ENCODE assay signal across 8 cellular contexts in the genomic region with DNA sequence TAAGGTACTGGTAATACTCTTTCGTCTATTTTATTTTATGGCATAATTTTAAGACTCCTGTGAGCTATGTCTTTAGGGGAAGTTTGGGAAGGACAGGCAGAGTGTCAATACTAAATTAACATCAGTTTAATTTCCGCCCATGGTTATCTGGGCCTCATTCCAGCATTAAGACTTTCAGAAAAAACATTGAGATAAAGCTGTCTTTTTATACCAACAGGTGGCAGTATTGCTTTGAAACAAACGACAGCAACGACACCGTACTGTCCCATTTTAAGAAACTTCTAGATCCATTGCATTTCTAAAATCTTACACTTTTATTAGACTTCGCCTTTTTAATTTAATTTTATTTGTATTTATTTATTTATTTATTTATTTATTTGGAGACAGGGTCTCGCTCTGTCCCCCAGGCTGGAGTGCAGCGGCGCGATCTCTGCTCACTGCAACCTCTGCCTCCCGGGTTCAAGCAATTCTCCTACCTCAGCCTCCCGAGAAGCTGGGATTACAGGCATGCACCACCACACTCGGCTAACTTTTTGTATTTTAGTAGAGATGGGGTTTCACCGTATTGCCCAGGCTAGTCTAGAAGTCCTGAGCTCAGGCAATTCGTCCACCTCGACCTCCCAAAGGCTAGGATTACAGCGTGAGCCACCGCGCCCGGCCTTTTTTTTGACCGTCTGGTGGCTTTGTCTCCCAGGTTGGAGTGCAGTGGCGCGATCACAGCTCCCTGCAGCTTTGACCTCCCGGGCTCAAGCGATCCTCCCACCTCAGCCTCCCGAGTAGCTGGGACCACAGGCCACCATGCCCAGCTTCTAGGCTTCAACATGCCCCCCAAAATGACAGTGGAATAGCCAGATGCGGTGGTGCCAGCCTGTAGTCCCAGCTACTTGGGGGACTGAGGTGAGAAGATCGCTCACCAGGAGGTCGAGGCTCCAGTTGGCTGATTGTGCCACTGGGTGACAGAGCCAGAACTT.
DNase-seq lines count a peak whose midpoint lies in the region; ATAC-seq and TF ChIP-seq lines count a peak whose summit lies in the region.

No MANE protein-coding gene starts in this region.

- in situ Hi-C loops in Panc1 (cut with HindIII; ENCODE audit: low pct_unique_long_range_greater_than_20kb, low sequenced_read_pairs): no loop called here

- H3K27ac ChIP-seq in 22Rv1 (no peak overlapping the region), KMS-11 (no peak overlapping the region), Panc1 (ENCODE audit: low read length) (no peak overlapping the region; the same call in 1 of the 2 replicates), mesenchymal stem cell (ENCODE audit: low read length, poor library complexity, severe bottlenecking) (no peak overlapping the region)

- TF ChIP-seq CTCF in 22Rv1 (IDR thresholded peaks at IDR 0.05) (peak; percentile 88), KMS-11 (conservative IDR thresholded peaks at IDR 0.05; ENCODE audit: low read depth, low read length) (peak; percentile 76), Panc1 (IDR thresholded peaks at IDR 0.05) (peak; percentile 77)

- H3K9me3 Mint-ChIP-seq in activated CD4-positive, alpha-beta memory T cell treated with anti-CD3 and anti-CD28 coated beads for 36 hours: peaks cover 2% of the 10 kb centered on the region

- H3K4me3 ChIP-seq in KMS-11 (IDR thresholded peaks at IDR 0.05; ENCODE audit: insufficient read depth, low read depth, low read length) (no peak overlapping the region), Panc1 (ENCODE audit: low read depth in 2 of 2, low read length in 2 of 2) (peak overlapping the region in 1 of 2 experiments; percentile 44; a peak in 2 of 4 replicates), mesenchymal stem cell (ENCODE audit: insufficient read depth in 1 of 2, low read depth in 1 of 2, low read length in 2 of 2) (peak overlapping the region in 1 of 2 experiments; percentile 50)

- H3K23ac ChIP-seq in mesenchymal stem cell (ENCODE audit: low read length in 2 of 2): no peak overlapping the region

- DNase-seq in GDM1 (lab: John Stamatoyannopoulos, UW): peak; percentile 51
- DNase-seq in Panc1 (ENCODE audit: low read depth, low spot score): peak; percentile 50
- DNase-seq in dermis microvascular lymphatic vessel endothelial cell (ENCODE audit: low read depth in 2 of 2): peak; percentile 58 to 72
- DNase-seq in mesenchymal stem cell: peak; percentile 68
- no peak for DNase-seq in T-helper 9 cell
- no peak for DNase-seq in activated CD4-positive, alpha-beta memory T cell treated with anti-CD3 and anti-CD28 coated beads for 36 hours

- POLR2A ChIA-PET in Panc1 (lab: Charles Lee): interaction anchor here (0.6 kb wide), 2 partner anchors 460 to 1207 kb away, joined by 3 to 6 read pairs; no protein-coding TSS in a partner anchor
- POLR2A ChIA-PET in activated CD4-positive, alpha-beta memory T cell treated with anti-CD3 and anti-CD28 coated beads for 36 hours (lab: Charles Lee): no interaction called here

- ATAC-seq in Panc1: peak; percentile 84

- H3K27me3 ChIP-seq in KMS-11 (ENCODE audit: insufficient read depth, low read depth) (no peaks in the 10 kb centered on the region), Panc1 (ENCODE audit: control insufficient read depth, insufficient read depth, low read length) (0 out of 2 replicates have a peak, but pooled peaks cover 3% of the 10 kb centered on the region), mesenchymal stem cell (ENCODE audit: control insufficient read depth in 1 of 2, insufficient read depth in 1 of 2, low read length in 2 of 2) (peaks cover 0 to 4% of the 10 kb centered on the region in 2 experiments)

- no peak overlapping the region for H3K27ac Mint-ChIP-seq in activated CD4-positive, alpha-beta memory T cell treated with anti-CD3 and anti-CD28 coated beads for 36 hours

- H4K20me1 ChIP-seq in KMS-11 (ENCODE audit: insufficient read depth): no peaks in the 10 kb centered on the region

- peak overlapping the region; percentile 27 for H2AFZ ChIP-seq in KMS-11 (ENCODE audit: low read depth)
- no peak overlapping the region for H2AFZ ChIP-seq in mesenchymal stem cell (ENCODE audit: low read depth, low read length)

- no peaks in the 10 kb centered on the region for H3K27me3 Mint-ChIP-seq in activated CD4-positive, alpha-beta memory T cell treated with anti-CD3 and anti-CD28 coated beads for 36 hours

- no peak overlapping the region for H3K4ac ChIP-seq in mesenchymal stem cell (ENCODE audit: low read depth in 1 of 2, low read length in 2 of 2)

- H2BK12ac ChIP-seq in mesenchymal stem cell (ENCODE audit: low read length in 2 of 2): no peak overlapping the region

- intact Hi-C loops in Panc1 (cut with micrococcal nuclease; ENCODE audit: unreplicated experiment): loop anchor here (2.0 to 5.0 kb wide), 2 partner anchors 319 to 437 kb away; no protein-coding TSS in a partner anchor
- intact Hi-C loops in activated CD4-positive, alpha-beta memory T cell treated with anti-CD3 and anti-CD28 coated beads for 36 hours (cut with micrococcal nuclease): loop anchor here (1.0 to 10.0 kb wide), 5 partner anchors 79 to 434 kb away; partner anchors contain the start of gene C1GALT1

- H3K36me3 ChIP-seq in KMS-11 (ENCODE audit: insufficient read depth) (no peaks in the 10 kb centered on the region), Panc1 (ENCODE audit: control insufficient read depth, insufficient read depth, low read length) (no peaks in the 10 kb centered on the region), mesenchymal stem cell (ENCODE audit: control insufficient read depth in 1 of 2, insufficient read depth in 2 of 2, low read depth in 1 of 2, low read length in 2 of 2) (no peaks in the 10 kb centered on the region)

- no peak overlapping the region for H4K8ac ChIP-seq in mesenchymal stem cell (ENCODE audit: low read length)

- no peak overlapping the region for H3K9ac ChIP-seq in KMS-11
- peak overlapping the region; percentile 80 for H3K9ac ChIP-seq in mesenchymal stem cell (ENCODE audit: low read length)

- H3K4me3 Mint-ChIP-seq in activated CD4-positive, alpha-beta memory T cell treated with anti-CD3 and anti-CD28 coated beads for 36 hours: no peak overlapping the region

- H2BK5ac ChIP-seq in mesenchymal stem cell (ENCODE audit: low read depth, low read length, poor library complexity, severe bottlenecking): no peak overlapping the region

- H3K4me1 Mint-ChIP-seq in activated CD4-positive, alpha-beta memory T cell treated with anti-CD3 and anti-CD28 coated beads for 36 hours (ENCODE audit: low read depth): peaks cover 18% of the 10 kb centered on the region

- H3K36me3 Mint-ChIP-seq in activated CD4-positive, alpha-beta memory T cell treated with anti-CD3 and anti-CD28 coated beads for 36 hours: peaks cover 4% of the 10 kb centered on the region

- H4K91ac ChIP-seq in mesenchymal stem cell (ENCODE audit: low read length): no peak overlapping the region

- H2BK120ac ChIP-seq in mesenchymal stem cell (ENCODE audit: low read depth, low read length): no peak overlapping the region

- WGBS in mesenchymal stem cell: 87% methylated on average over 23 of the region's 29 CpGs

- H3K4me1 ChIP-seq in KMS-11 (ENCODE audit: low read depth, poor library complexity, severe bottlenecking) (peaks cover 15% of the 10 kb centered on the region), Panc1 (ENCODE audit: control insufficient read depth, insufficient read depth, low read length) (peaks cover 5% of the 10 kb centered on the region), mesenchymal stem cell (ENCODE audit: control insufficient read depth, insufficient read depth, low read depth, low read length) (peaks cover 8% of the 10 kb centered on the region)

- no peak overlapping the region for H3K18ac ChIP-seq in mesenchymal stem cell (ENCODE audit: low read depth in 1 of 2, low read length in 2 of 2)

- no peaks in the 10 kb centered on the region for H3K79me2 ChIP-seq in KMS-11 (ENCODE audit: insufficient read depth, low read depth)

- H3K4me2 ChIP-seq in KMS-11: peak overlapping the region; percentile 63
- H3K4me2 ChIP-seq in mesenchymal stem cell (ENCODE audit: low read length, poor library complexity, severe bottlenecking): no peak overlapping the region

- CTCF ChIA-PET in Panc1 (lab: Charles Lee): interaction anchor here (0.6 to 1.8 kb wide), 20 partner anchors 10 to 1105 kb away, joined by 3 to 10 read pairs (median 3); partner anchors contain the start of gene C1GALT1
- CTCF ChIA-PET in activated CD4-positive, alpha-beta memory T cell treated with anti-CD3 and anti-CD28 coated beads for 36 hours (lab: Charles Lee): interaction anchor here (0.7 to 4.6 kb wide), 46 partner anchors 9 to 1194 kb away, joined by 3 to 45 read pairs (median 4); partner anchors contain the start of genes C1GALT1 and COL28A1

- H2BK15ac ChIP-seq in mesenchymal stem cell (ENCODE audit: low read depth, poor library complexity, severe bottlenecking): no peak overlapping the region

- H3K9me3 ChIP-seq in Panc1 (ENCODE audit: control insufficient read depth, insufficient read depth, low read depth, low read length) (peaks cover 3% of the 10 kb centered on the region; the same call in 1 of the 2 replicates), mesenchymal stem cell (ENCODE audit: control insufficient read depth, low read length) (no peaks in the 10 kb centered on the region)

- no peaks in the 10 kb centered on the region for H3K79me1 ChIP-seq in mesenchymal stem cell (replicated peaks; ENCODE audit: low read length, poor library complexity, severe bottlenecking)

- no peak overlapping the region for H2AK5ac ChIP-seq in mesenchymal stem cell (ENCODE audit: low read length, severe bottlenecking)

- no peak overlapping the region for H3K14ac ChIP-seq in mesenchymal stem cell (ENCODE audit: low read length in 2 of 2)

- BruUV-seq in Panc1 (replicated peaks; lab: Mats Ljungman, UMichigan): no TSS peak

Comparison
In these comparisons a context has a peak if more than half of its experiments do, and no peak if none do; other contexts are left out.
1. DNase-seq: peak in GDM1 (single experiment), Panc1 (single experiment), dermis microvascular lymphatic vessel endothelial cell (2 of 2) and mesenchymal stem cell (single experiment); none in T-helper 9 cell (single experiment) and activated CD4-positive, alpha-beta memory T cell treated with anti-CD3 and anti-CD28 coated beads for 36 hours (single experiment).
2. Peak in every context shown above with its lines, with median percentiles within 50 percentile points of each other: CTCF ChIP-seq.